In the genomic region with DNA sequence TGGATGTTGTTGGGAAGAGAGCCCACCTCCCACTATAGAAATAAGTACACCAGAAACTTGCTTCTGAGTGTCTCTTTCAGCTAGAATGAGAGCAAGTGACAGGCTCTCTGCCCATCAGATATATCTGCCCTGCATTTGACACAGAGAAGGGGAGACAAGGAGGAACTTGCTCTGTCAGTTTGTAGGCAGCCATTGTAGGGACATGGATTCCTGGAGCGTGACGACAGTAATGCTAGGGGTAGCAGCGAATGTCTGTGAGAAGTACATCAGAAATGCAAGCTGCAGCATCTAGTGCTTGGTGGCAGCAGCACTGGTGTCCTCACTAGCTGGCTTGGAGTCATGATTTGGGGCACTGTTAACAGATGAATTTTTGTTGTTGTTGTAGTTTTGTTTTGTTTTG, we compare ENCODE assay signal across 37 cellular contexts. TPM values are rescaled to one million over a fixed set of nuclear protein-coding genes. Genes with fewer than 3 reads are reported as not detected.
"Had no signal": no experiment of that assay in that cellular context is flagged by ENCODE, and none has a peak within 500 bp of the region (broad histone marks: within the 10 kb centered on the region; RNA-seq: fewer than 3 reads in every experiment).

No MANE protein-coding gene starts in this region.

- H3K27me3 ChIP-seq: right atrium auricular region had no signal

- H3K36me3 Mint-ChIP-seq: brain had no signal

- H3K9me3 ChIP-seq: mucosa of descending colon had no signal

- H3K4me1 ChIP-seq: right atrium auricular region, stomach, tibial artery had no signal

- H3K27ac Mint-ChIP-seq: activated B cell treated with CpG ODN at 0.5 μM for 24 hours; activated naive CD8-positive, alpha-beta T cell; brain had no signal

- H3K36me3 ChIP-seq: right atrium auricular region, stomach, tibial artery had no signal

- H3K4me1 Mint-ChIP-seq: brain, neural crest cell had no signal

- H3K4me3 Mint-ChIP-seq: activated B cell treated with CpG ODN at 0.5 μM for 24 hours; activated naive CD8-positive, alpha-beta T cell; activated T-cell treated with anti-CD3 and anti-CD28 coated beads, Interleukin-2, amount 50 U/mL, for 4 hours; activated T-helper 17 cell treated with anti-CD3 and anti-CD28 coated beads, Interleukin-2, amount 50 U/mL, for 72 hours; brain; neural crest cell; stimulated activated memory B cell treated with anti-CD40 and anti-IgM and Interleukin-4, amounts not matched to agents 10 μg/mL and 1 μg/mL and 100 μg/mL, for 72 hours had no signal

- ATAC-seq: activated T-cell treated with anti-CD3 and anti-CD28 coated beads, Interleukin-2, amount 50 U/mL, for 4 hours; activated T-helper 17 cell treated with anti-CD3 and anti-CD28 coated beads, Interleukin-2, amount 50 U/mL, for 72 hours; esophagus mucosa; left cardiac atrium; left ventricle myocardium superior; mucosa of descending colon; stimulated activated memory B cell treated with anti-CD40 and anti-IgM and Interleukin-4, amounts not matched to agents 10 μg/mL and 1 μg/mL and 100 μg/mL, for 72 hours had no signal

- DNase-seq: activated B cell treated with CpG ODN at 0.5 μM for 24 hours; activated CD4-positive, alpha-beta T cell treated with anti-CD3 and anti-CD28 coated beads, Interleukin-2, amount 50 U/mL, for 4 hours; activated T-cell treated with anti-CD3 and anti-CD28 coated beads, Interleukin-2, amount 50 U/mL, for 4 hours; anterior cingulate cortex; cortex of kidney; foreskin fibroblast; head of caudate nucleus; hippocampal formation; left cardiac atrium; left ventricle myocardium superior; mucosa of descending colon; occipital lobe; stimulated activated CD4-positive, alpha-beta T cell treated with anti-CD3 and anti-CD28 coated beads, Interleukin-1b, Interleukin-23, amount 100 ng/mL, for 48 hours; stimulated activated CD4-positive, alpha-beta T cell treated with anti-CD3 and anti-CD28 coated beads, Interleukin-4, amount 100 ng/mL, for 4 hours; stimulated activated CD8-positive, alpha-beta memory T cell treated with anti-CD3 and anti-CD28 coated beads, Interleukin-4, amount 100 ng/mL, for 48 hours; stomach; T-helper 1 cell; T1000; tibial artery had no signal

- H3K27ac ChIP-seq: right atrium auricular region, stomach, tibial artery had no signal

- H3K4me2 ChIP-seq: smooth muscle cell had no signal

- H3K4me3 ChIP-seq: mucosa of descending colon, right atrium auricular region, smooth muscle cell, stomach, tibial artery had no signal

- H3K27me3 Mint-ChIP-seq: activated naive CD8-positive, alpha-beta T cell; activated T-helper 17 cell treated with anti-CD3 and anti-CD28 coated beads, Interleukin-2, amount 50 U/mL, for 72 hours had no signal

RNA-seq across cellular contexts. Expression of a gene that starts 24.0 kb away (rescaled TPM):
- total RNA-seq: activated B cell treated with CpG ODN at 0.5 μM for 24 hours; activated T-cell treated with anti-CD3 and anti-CD28 coated beads, Interleukin-2, amount 50 U/mL, for 4 hours; cardiac septum; endothelial cell of umbilical vein; esophagus mucosa; left cardiac atrium; left ventricle myocardium superior; lung microvascular endothelial cell; mesenteric fat pad; mucosa of descending colon; myocyte; right atrium auricular region; smooth muscle cell; stomach; urinary bladder had no signal
- polyA plus RNA-seq: adipose tissue, smooth muscle cell, stomach, urinary bladder had no signal

RNA-seq across cellular contexts. Expression of a gene that starts 44.4 kb away (rescaled TPM):
- total RNA-seq: activated B cell treated with CpG ODN at 0.5 μM for 24 hours, chondrocyte, endothelial cell of umbilical vein, lung microvascular endothelial cell, neural crest cell, pulmonary artery endothelial cell, smooth muscle cell had no signal
- polyA plus RNA-seq: endothelial cell of umbilical vein, keratinocyte, smooth muscle cell had no signal
